1 cellular context compared by ENCODE assay signal in genomic region chr5:148826082-148826971, GRCh38.
TF ChIP-seq lines count a peak whose summit lies in the region.

Gene ADRB2, plus strand, starts transcription at chr5:148826611. Its CDS starts 221 bp downstream, at chr5:148826832.

TF ChIP-seq in HEK293, 187 proteins besides CTCF, POLR2A, EP300 and RAD21 (continued from another document):
- TF ChIP-seq KLF7 (tag by site-specific recombination; IDR thresholded peaks at IDR 0.05; ENCODE audit: borderline replicate concordance) (no peak), ZNF747 (tag by site-specific recombination; IDR thresholded peaks at IDR 0.05) (no peak), ZNF571 (tag by site-specific recombination; IDR thresholded peaks at IDR 0.05) (no peak), ZNF184 (tag by site-specific recombination; IDR thresholded peaks at IDR 0.05) (no peak), SCRT2 (tag by site-specific recombination; IDR thresholded peaks at IDR 0.05) (no peak; the same call in 1 of the 2 replicates), AEBP2 (tag by site-specific recombination; IDR thresholded peaks at IDR 0.05; ENCODE audit: borderline replicate concordance) (no peak), SP2 (tag by site-specific recombination; IDR thresholded peaks at IDR 0.05) (peak; percentile 99), ZBTB8A (tag by site-specific recombination; IDR thresholded peaks at IDR 0.05) (peak; percentile 87), ZSCAN4 (tag by site-specific recombination; IDR thresholded peaks at IDR 0.05) (peak; percentile 84), ZNF530 (tag by site-specific recombination; IDR thresholded peaks at IDR 0.05; ENCODE audit: low read depth) (no peak), ZNF785 (tag by site-specific recombination; IDR thresholded peaks at IDR 0.05) (no peak), HIC1 (tag by site-specific recombination; IDR thresholded peaks at IDR 0.05) (peak; percentile 81), ZNF677 (tag by site-specific recombination; IDR thresholded peaks at IDR 0.05) (no peak), ZNF248 (tag by site-specific recombination; IDR thresholded peaks at IDR 0.05) (no peak), ZNF623 (tag by site-specific recombination; IDR thresholded peaks at IDR 0.05) (no peak), ZNF610 (tag by site-specific recombination; IDR thresholded peaks at IDR 0.05; ENCODE audit: borderline replicate concordance) (no peak), FEZF1 (tag by site-specific recombination; IDR thresholded peaks at IDR 0.05) (peak; percentile 22; the same call in 1 of the 2 replicates), ZBTB6 (tag by site-specific recombination; IDR thresholded peaks at IDR 0.05) (no peak), ZNF837 (tag by site-specific recombination; IDR thresholded peaks at IDR 0.05) (no peak), SP7 (tag by site-specific recombination; IDR thresholded peaks at IDR 0.05) (peak; percentile 61), ZNF391 (tag by site-specific recombination; IDR thresholded peaks at IDR 0.05; ENCODE audit: borderline replicate concordance, low read depth) (0 out of 2 replicates have a peak, but pooled peaks have one; percentile 7), ZNF830 (tag by site-specific recombination; IDR thresholded peaks at IDR 0.05; ENCODE audit: low read depth) (no peak), ZNF529 (tag by site-specific recombination; IDR thresholded peaks at IDR 0.05; ENCODE audit: insufficient replicate concordance) (no peak), PRDM2 (tag by site-specific recombination; IDR thresholded peaks at IDR 0.05; ENCODE audit: borderline replicate concordance) (no peak), ZNF560 (tag by site-specific recombination; IDR thresholded peaks at IDR 0.05; ENCODE audit: borderline replicate concordance) (no peak), ZBTB17 (tag by site-specific recombination; IDR thresholded peaks at IDR 0.05) (peak; percentile 98), ZNF404 (tag by site-specific recombination; IDR thresholded peaks at IDR 0.05) (no peak), SCRT1 (tag by site-specific recombination; IDR thresholded peaks at IDR 0.05; ENCODE audit: borderline replicate concordance) (no peak), ZNF558 (tag by site-specific recombination; IDR thresholded peaks at IDR 0.05) (no peak), ZNF302 (tag by site-specific recombination; IDR thresholded peaks at IDR 0.05; ENCODE audit: low read depth) (no peak), ZNF692 (tag by site-specific recombination; IDR thresholded peaks at IDR 0.05) (peak; percentile 73; the same call in 1 of the 2 replicates), KLF10 (tag by site-specific recombination; IDR thresholded peaks at IDR 0.05) (peak; percentile 94)
